Comparison of ENCODE assay signal across 1 cellular context in genomic region chr1:36172983-36173382, GRCh38.
TF ChIP-seq lines count a peak whose summit lies in the region.

No MANE protein-coding gene starts in this region.

TF ChIP-seq in SK-N-SH, 30 proteins besides CTCF, POLR2A, EP300 and RAD21 (continued from another document):
- TF ChIP-seq PBX3 (IDR thresholded peaks at IDR 0.05) = 0 out of 2 replicates have a peak, but pooled peaks have one; percentile 7
- peak; percentile 54; the same call in 1 of the 2 replicates for TF ChIP-seq JUND (IDR thresholded peaks at IDR 0.05)
